ENCODE assay signal across 2 cellular contexts in the genomic region with DNA sequence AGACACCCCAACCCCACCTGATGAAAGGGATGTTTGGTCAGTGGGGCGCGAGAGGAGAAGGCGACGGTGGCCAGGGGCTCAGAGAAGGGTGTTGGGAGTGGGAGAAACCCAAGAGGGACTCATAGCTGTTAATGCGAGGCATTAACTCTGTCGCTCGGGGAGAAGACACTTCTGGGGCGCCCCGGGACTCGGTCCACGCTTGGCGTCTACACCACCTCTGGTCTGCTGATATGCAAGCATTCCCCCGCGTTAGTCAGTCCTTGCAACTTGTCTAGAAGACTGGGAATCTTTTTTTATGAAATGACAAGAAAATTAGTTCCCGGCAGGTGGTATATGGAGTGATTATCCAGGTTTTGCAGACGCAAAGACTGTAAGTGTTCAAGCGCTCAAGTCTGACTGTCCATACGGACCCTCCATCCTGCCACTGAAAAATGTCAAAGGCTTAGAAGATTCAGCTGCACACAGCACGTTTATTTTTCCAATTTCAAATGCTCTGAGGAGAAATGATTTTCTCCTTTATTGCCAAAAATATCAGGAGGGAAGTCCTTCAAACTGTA.
A peak's percentile ranks its signal among the peaks of the same experiment; 100 is the strongest.
TF ChIP-seq lines count a peak whose summit lies in the region.

No MANE protein-coding gene starts in this region.

TF ChIP-seq in A549, 52 proteins besides CTCF, POLR2A, EP300 and RAD21:
- TF ChIP-seq PHF8 (IDR thresholded peaks at IDR 0.05; ENCODE audit: borderline replicate concordance, low read depth) (no peak), JUNB (IDR thresholded peaks at IDR 0.05) (no peak), POLR2AphosphoS2 (conservative IDR thresholded peaks at IDR 0.05; ENCODE audit: low read length) (no peak), HMGXB4 (CRISPR knock-in tag; IDR thresholded peaks at IDR 0.05; ENCODE audit: borderline replicate concordance) (no peak), CBX2 (IDR thresholded peaks at IDR 0.05; ENCODE audit: borderline replicate concordance, low read depth) (no peak), HES2 (IDR thresholded peaks at IDR 0.05) (no peak), GATA3 (IDR thresholded peaks at IDR 0.05; ENCODE audit: borderline replicate concordance) (no peak), HEYL (CRISPR knock-in tag; IDR thresholded peaks at IDR 0.05) (no peak), HOXB13 (CRISPR knock-in tag; IDR thresholded peaks at IDR 0.05; ENCODE audit: low read depth) (no peak), ESRRA (IDR thresholded peaks at IDR 0.05; ENCODE audit: borderline replicate concordance, low read length) (no peak), ATOH8 (CRISPR knock-in tag; IDR thresholded peaks at IDR 0.05; ENCODE audit: low read depth) (no peak), KDM1A (IDR thresholded peaks at IDR 0.05; ENCODE audit: low read depth) (no peak), ZNF302 (CRISPR knock-in tag; IDR thresholded peaks at IDR 0.05) (no peak), ZSCAN20 (CRISPR knock-in tag; IDR thresholded peaks at IDR 0.05) (no peak), RNF2 (IDR thresholded peaks at IDR 0.05; ENCODE audit: borderline replicate concordance, low read depth) (no peak)
- TF ChIP-seq, protein P1, sequence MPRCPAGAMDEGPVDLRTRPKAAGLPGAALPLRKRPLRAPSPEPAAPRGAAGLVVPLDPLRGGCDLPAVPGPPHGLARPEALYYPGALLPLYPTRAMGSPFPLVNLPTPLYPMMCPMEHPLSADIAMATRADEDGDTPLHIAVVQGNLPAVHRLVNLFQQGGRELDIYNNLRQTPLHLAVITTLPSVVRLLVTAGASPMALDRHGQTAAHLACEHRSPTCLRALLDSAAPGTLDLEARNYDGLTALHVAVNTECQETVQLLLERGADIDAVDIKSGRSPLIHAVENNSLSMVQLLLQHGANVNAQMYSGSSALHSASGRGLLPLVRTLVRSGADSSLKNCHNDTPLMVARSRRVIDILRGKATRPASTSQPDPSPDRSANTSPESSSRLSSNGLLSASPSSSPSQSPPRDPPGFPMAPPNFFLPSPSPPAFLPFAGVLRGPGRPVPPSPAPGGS (IDR thresholded peaks at IDR 0.05) = no peak

TF ChIP-seq in H1, 55 proteins besides CTCF, POLR2A, EP300 and RAD21:
- TF ChIP-seq BACH1 (IDR thresholded peaks at IDR 0.05; ENCODE audit: low read length) = no peak
- 0 out of 2 replicates have a peak, but pooled peaks have one; percentile 21 for TF ChIP-seq SUZ12 (IDR thresholded peaks at IDR 0.05; ENCODE audit: low read length)
TF ChIP-seq in H1: peak in this region for 1.
